In the genomic region with DNA sequence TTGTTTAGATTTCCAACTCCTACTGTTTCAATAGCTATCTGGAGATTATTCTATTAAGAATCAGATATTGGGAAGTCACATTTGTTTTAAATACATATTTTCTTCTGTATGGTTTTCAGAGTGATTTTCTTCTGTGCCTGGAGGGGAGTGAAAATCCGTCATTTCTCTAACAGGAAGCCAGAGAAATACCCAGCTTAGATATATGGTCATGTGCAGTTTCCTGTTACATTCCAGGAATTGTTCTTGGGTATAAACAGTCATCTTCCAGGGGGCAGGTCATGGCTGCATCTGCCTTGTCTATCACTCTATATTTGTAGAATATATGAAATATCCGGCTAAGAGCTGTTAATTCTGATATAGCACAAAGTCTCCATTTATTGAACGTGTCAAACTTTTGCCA, we compare ENCODE assay signal across 2 cellular contexts.
TF ChIP-seq lines count a peak whose summit lies in the region.

No MANE protein-coding gene starts in this region.

TF ChIP-seq in HepG2, 621 proteins besides CTCF, POLR2A, EP300 and RAD21 (continued from another document):
- TF ChIP-seq, protein P1, sequence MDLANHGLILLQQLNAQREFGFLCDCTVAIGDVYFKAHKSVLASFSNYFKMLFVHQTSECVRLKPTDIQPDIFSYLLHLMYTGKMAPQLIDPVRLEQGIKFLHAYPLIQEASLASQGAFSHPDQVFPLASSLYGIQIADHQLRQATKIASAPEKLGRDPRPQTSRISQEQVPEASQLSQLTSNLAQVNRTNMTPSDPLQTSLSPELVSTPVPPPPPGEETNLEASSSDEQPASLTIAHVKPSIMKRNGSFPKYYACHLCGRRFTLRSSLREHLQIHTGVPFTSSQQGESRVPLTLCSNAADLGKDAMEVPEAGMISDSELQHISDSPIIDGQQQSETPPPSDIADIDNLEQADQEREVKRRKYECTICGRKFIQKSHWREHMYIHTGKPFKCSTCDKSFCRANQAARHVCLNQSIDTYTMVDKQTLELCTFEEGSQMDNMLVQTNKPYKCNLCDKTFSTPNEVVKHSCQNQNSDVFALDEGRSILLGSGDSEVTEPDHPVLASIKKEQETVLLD (CRISPR knock-in tag; IDR thresholded peaks at IDR 0.05; ENCODE audit: low read depth), result no peak
- no peak for TF ChIP-seq YEATS2 (CRISPR knock-in tag; IDR thresholded peaks at IDR 0.05; ENCODE audit: borderline replicate concordance)
- TF ChIP-seq ZNF569 (CRISPR knock-in tag; IDR thresholded peaks at IDR 0.05; ENCODE audit: borderline replicate concordance), result no peak
- TF ChIP-seq ZFP37 (CRISPR knock-in tag; IDR thresholded peaks at IDR 0.05; ENCODE audit: borderline replicate concordance), result no peak
- no peak for TF ChIP-seq TCF12 (IDR thresholded peaks at IDR 0.05)
- no peak for TF ChIP-seq TCF12 (CRISPR knock-in tag; IDR thresholded peaks at IDR 0.05)

TF ChIP-seq in K562, 482 proteins besides CTCF, POLR2A, EP300 and RAD21 (continued from another document):
- TF ChIP-seq, protein P2, sequence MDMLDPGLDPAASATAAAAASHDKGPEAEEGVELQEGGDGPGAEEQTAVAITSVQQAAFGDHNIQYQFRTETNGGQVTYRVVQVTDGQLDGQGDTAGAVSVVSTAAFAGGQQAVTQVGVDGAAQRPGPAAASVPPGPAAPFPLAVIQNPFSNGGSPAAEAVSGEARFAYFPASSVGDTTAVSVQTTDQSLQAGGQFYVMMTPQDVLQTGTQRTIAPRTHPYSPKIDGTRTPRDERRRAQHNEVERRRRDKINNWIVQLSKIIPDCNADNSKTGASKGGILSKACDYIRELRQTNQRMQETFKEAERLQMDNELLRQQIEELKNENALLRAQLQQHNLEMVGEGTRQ (CRISPR knock-in tag; IDR thresholded peaks at IDR 0.05), result no peak
- TF ChIP-seq ETV6 (IDR thresholded peaks at IDR 0.05; ENCODE audit: borderline replicate concordance in 1 of 2, low read depth in 2 of 2, low read length in 1 of 2), result no peak
- 0 out of 2 replicates have a peak, but pooled peaks have one; percentile 21 for TF ChIP-seq ETV6 (CRISPR knock-in tag; IDR thresholded peaks at IDR 0.05; ENCODE audit: borderline replicate concordance)
